ENCODE assay signal across 13 cellular contexts in genomic region chr5:78519198-78519941, GRCh38.
DNase-seq lines count a peak whose midpoint lies in the region; ATAC-seq and TF ChIP-seq lines count a peak whose summit lies in the region.
"Had no signal": no experiment of that assay in that cellular context is flagged by ENCODE, and none has a peak within 500 bp of the region (broad histone marks: within the 10 kb centered on the region; RNA-seq: fewer than 3 reads in every experiment).

No MANE protein-coding gene starts in this region.

- H3K4me2 ChIP-seq in PC-9: peak overlapping the region; percentile 68

- H3K9me2 ChIP-seq in PC-9 (ENCODE audit: insufficient read depth): no peaks in the 10 kb centered on the region

- POLR2A ChIA-PET in PC-9 (lab: Charles Lee; ENCODE audit: unreplicated experiment): interaction anchor here (0.6 kb wide), 1 partner anchor 9 kb away, joined by 3 read pairs; no protein-coding TSS in a partner anchor

- peaks cover 14% of the 10 kb centered on the region; the same call in 1 of the 2 replicates for H3F3A ChIP-seq in PC-9 (ENCODE audit: insufficient read depth, low read depth)

- H3K27ac ChIP-seq in PC-9 (peak overlapping the region; percentile 81), sigmoid colon (peak overlapping the region; percentile 43 to 83 (median 77))
- H3K27ac ChIP-seq: WERI-Rb-1 had no signal

- BruUV-seq in Calu3 (replicated peaks; lab: Mats Ljungman, UMichigan) (no TSS peak), PC-9 (replicated peaks; lab: Mats Ljungman, UMichigan) (no TSS peak)

- peak overlapping the region; percentile 16 for H3K27ac Mint-ChIP-seq in Calu3 (ENCODE audit: unreplicated experiment)
- H3K27ac Mint-ChIP-seq: activated T-cell treated with anti-CD3 and anti-CD28 coated beads, Interleukin-2, amount 50 U/mL, for 24 hours had no signal

- H3K36me3 ChIP-seq in PC-9 (ENCODE audit: low read depth) (no peaks in the 10 kb centered on the region), sigmoid colon (no peaks in the 10 kb centered on the region), BE2C (no peaks in the 10 kb centered on the region)
- H3K36me3 ChIP-seq: WERI-Rb-1 had no signal

- DNase-seq in Calu3: no peak
- no peak for DNase-seq in PC-9
- DNase-seq in epithelial cell of esophagus (ENCODE audit: low read depth): peak; percentile 53
- DNase-seq in sigmoid colon: no peak
- no peak for DNase-seq in stimulated activated naive CD4-positive, alpha-beta T cell treated with Interleukin-2 at 50 U/mL for 16 hours (lab: John Stamatoyannopoulos, UW)
- DNase-seq in stimulated activated CD4-positive, alpha-beta T cell treated with anti-CD3 and anti-CD28 coated beads, Interleukin-4, amount 100 ng/mL, for 1 hour: no peak
- DNase-seq in BE2C: no peak
- DNase-seq: activated T-cell treated with anti-CD3 and anti-CD28 coated beads, Interleukin-2, amount 50 U/mL, for 24 hours; cerebellar nuclear complex; glutamatergic neuron; NCI-H2107; WERI-Rb-1 had no signal

- TF ChIP-seq CTCF in Calu3 (IDR thresholded peaks at IDR 0.05; ENCODE audit: unreplicated experiment) (no peak), PC-9 (conservative IDR thresholded peaks at IDR 0.05) (no peak), epithelial cell of esophagus (IDR thresholded peaks at IDR 0.05; ENCODE audit: insufficient read depth, low read depth, low read length, missing control alignments) (no peak), sigmoid colon (IDR thresholded peaks at IDR 0.05) (no peak), BE2C (IDR thresholded peaks at IDR 0.05; ENCODE audit: low read depth, low read length) (no peak)

- peaks cover 2% of the 10 kb centered on the region for H3K9me3 Mint-ChIP-seq in Calu3 (ENCODE audit: low read depth, unreplicated experiment)
- H3K9me3 Mint-ChIP-seq: activated T-cell treated with anti-CD3 and anti-CD28 coated beads, Interleukin-2, amount 50 U/mL, for 24 hours had no signal

- H2AFZ ChIP-seq in PC-9: no peak overlapping the region

- H3K36me3 Mint-ChIP-seq in Calu3 (ENCODE audit: insufficient read depth, unreplicated experiment): peaks cover 6% of the 10 kb centered on the region

- 0 out of 2 replicates have a peak, but pooled peaks cover 7% of the 10 kb centered on the region for H3K79me2 ChIP-seq in PC-9 (ENCODE audit: low read depth)

- intact Hi-C loops in Calu3 (cut with micrococcal nuclease; ENCODE audit: unreplicated experiment) (loop anchor here (5.0 kb wide), 1 partner anchor 52 kb away; no protein-coding TSS in a partner anchor), PC-9 (cut with micrococcal nuclease; ENCODE audit: unreplicated experiment) (no loop called here), sigmoid colon (cut with DNase I) (loop anchor here (10.0 kb wide), 1 partner anchor 155 kb away; the partner anchor contains the start of gene SCAMP1)

- H3K4me1 ChIP-seq in PC-9 (replicated peaks; ENCODE audit: insufficient read depth): peaks cover 24% of the 10 kb centered on the region
- peaks cover 0 to 45% (median 30%) of the 10 kb centered on the region in 4 donors for H3K4me1 ChIP-seq in sigmoid colon
- peaks cover 5% of the 10 kb centered on the region for H3K4me1 ChIP-seq in BE2C

- peaks cover 48% of the 10 kb centered on the region for H3K4me1 Mint-ChIP-seq in Calu3 (ENCODE audit: low read depth, unreplicated experiment)

- no peak for ATAC-seq in GM19397 (IDR thresholded peaks at IDR 0.05; ENCODE audit: unreplicated experiment)

- no peak overlapping the region for H3K4me3 Mint-ChIP-seq in Calu3 (ENCODE audit: low read depth, unreplicated experiment)
- H3K4me3 Mint-ChIP-seq: activated T-cell treated with anti-CD3 and anti-CD28 coated beads, Interleukin-2, amount 50 U/mL, for 24 hours had no signal

- TF ChIP-seq POLR2A in sigmoid colon (IDR thresholded peaks at IDR 0.05): no peak

- WGBS in sigmoid colon, 2 donors: 88 to 92% methylated on average over 9 of the region's 9 CpGs

- H3K27me3 ChIP-seq in PC-9 (ENCODE audit: insufficient read depth, low read depth) (no peaks in the 10 kb centered on the region), sigmoid colon (no peaks in the 10 kb centered on the region), BE2C (no peaks in the 10 kb centered on the region)

- no peak for TF ChIP-seq EP300 in sigmoid colon (IDR thresholded peaks at IDR 0.05)

- CTCF ChIA-PET in Calu3 (lab: Charles Lee) (interaction anchor here (0.5 to 2.0 kb wide), 2 partner anchors 11 to 1210 kb away, joined by 3 to 7 read pairs; no protein-coding TSS in a partner anchor), PC-9 (lab: Charles Lee) (interaction anchor here (0.7 kb wide), 1 partner anchor 13 kb away, joined by 3 read pairs; no protein-coding TSS in a partner anchor)

- no peaks in the 10 kb centered on the region for H3K27me3 Mint-ChIP-seq in Calu3 (ENCODE audit: unreplicated experiment)

- H3K9me3 ChIP-seq in PC-9 (ENCODE audit: insufficient read depth, low read depth) (no peaks in the 10 kb centered on the region; the same call in 1 of the 2 replicates), sigmoid colon (no peaks in the 10 kb centered on the region), BE2C (no peaks in the 10 kb centered on the region)

- H3K4me3 ChIP-seq in PC-9 (no peak overlapping the region), epithelial cell of esophagus (ENCODE audit: low read length) (no peak overlapping the region), sigmoid colon (no peak overlapping the region), BE2C (ENCODE audit: low read depth, low read length) (no peak overlapping the region)

- H4K20me1 ChIP-seq in PC-9 (ENCODE audit: insufficient read depth): no peaks in the 10 kb centered on the region
